Comparison of ENCODE assay signal across 1 cellular context in genomic region chr17:34961093-34961911, GRCh38.
TF ChIP-seq lines count a peak whose summit lies in the region.

Gene CCT6B, minus strand, starts transcription at chr17:34961460. Its CDS starts 67 bp downstream, at chr17:34961393.
Gene ZNF830, plus strand, starts transcription at chr17:34961540. Its CDS starts 27 bp downstream, at chr17:34961567.

TF ChIP-seq in HepG2, 621 proteins besides CTCF, POLR2A, EP300 and RAD21 (continued from another document and continues in another):
- peak; percentile 14; the same call in 1 of the 2 replicates for TF ChIP-seq HMG20B (CRISPR knock-in tag; conservative IDR thresholded peaks at IDR 0.05)
- TF ChIP-seq NBN (conservative IDR thresholded peaks at IDR 0.05): no peak
- no peak for TF ChIP-seq PHF21A (CRISPR knock-in tag; IDR thresholded peaks at IDR 0.05)
- no peak for TF ChIP-seq SIX4 (CRISPR knock-in tag; IDR thresholded peaks at IDR 0.05)
- TF ChIP-seq ZNF510 (CRISPR knock-in tag; IDR thresholded peaks at IDR 0.05; ENCODE audit: low read depth): no peak
- no peak for TF ChIP-seq PITX1 (CRISPR knock-in tag; IDR thresholded peaks at IDR 0.05)
- TF ChIP-seq GPBP1L1 (CRISPR knock-in tag; IDR thresholded peaks at IDR 0.05): no peak
- 0 out of 2 replicates have a peak, but pooled peaks have one; percentile 43 for TF ChIP-seq TERF1 (CRISPR knock-in tag; IDR thresholded peaks at IDR 0.05)
- TF ChIP-seq SRSF4 (IDR thresholded peaks at IDR 0.05; ENCODE audit: low read depth, low read length, poor library complexity, severe bottlenecking): no peak
- TF ChIP-seq FOXJ3 (CRISPR knock-in tag; IDR thresholded peaks at IDR 0.05; ENCODE audit: borderline replicate concordance): no peak
- TF ChIP-seq MEIS1 (CRISPR knock-in tag; IDR thresholded peaks at IDR 0.05; ENCODE audit: borderline replicate concordance): no peak
- TF ChIP-seq STAT6 (CRISPR knock-in tag; IDR thresholded peaks at IDR 0.05; ENCODE audit: borderline replicate concordance): 0 out of 2 replicates have a peak, but pooled peaks have one; percentile 54
- no peak for TF ChIP-seq JUNB (CRISPR knock-in tag; IDR thresholded peaks at IDR 0.05; ENCODE audit: borderline replicate concordance)
- no peak for TF ChIP-seq CEBPZ (IDR thresholded peaks at IDR 0.05; ENCODE audit: low read length)
- TF ChIP-seq NFE2L2 (IDR thresholded peaks at IDR 0.05; ENCODE audit: low read length): no peak
- peak; percentile 98 for TF ChIP-seq CREM (IDR thresholded peaks at IDR 0.05)
- peak; percentile 54; the same call in 1 of the 2 replicates for TF ChIP-seq CREM (CRISPR knock-in tag; IDR thresholded peaks at IDR 0.05)
- TF ChIP-seq SP2 (CRISPR knock-in tag; IDR thresholded peaks at IDR 0.05): peak; percentile 69
- TF ChIP-seq ZNF337 (CRISPR knock-in tag; IDR thresholded peaks at IDR 0.05; ENCODE audit: borderline replicate concordance, low read depth): peak; percentile 74; the same call in 1 of the 2 replicates
- 0 out of 2 replicates have a peak, but pooled peaks have one; percentile 27 for TF ChIP-seq XBP1 (CRISPR knock-in tag; IDR thresholded peaks at IDR 0.05)
- no peak for TF ChIP-seq HOXA7 (CRISPR knock-in tag; IDR thresholded peaks at IDR 0.05)
- no peak for TF ChIP-seq ZNF780A (CRISPR knock-in tag; IDR thresholded peaks at IDR 0.05)
- TF ChIP-seq ZNF274 (CRISPR knock-in tag; IDR thresholded peaks at IDR 0.05): peak; percentile 70; the same call in 1 of the 2 replicates
- TF ChIP-seq ZNF724P (CRISPR knock-in tag; IDR thresholded peaks at IDR 0.05; ENCODE audit: borderline replicate concordance): no peak
- TF ChIP-seq GABPA (IDR thresholded peaks at IDR 0.05; ENCODE audit: low read depth, low read length): peak; percentile 85
- peak; percentile 99 for TF ChIP-seq GABPA (CRISPR knock-in tag; IDR thresholded peaks at IDR 0.05; ENCODE audit: low read depth)
- 0 out of 2 replicates have a peak, but pooled peaks have one; percentile 25 for TF ChIP-seq GTF2F1 (IDR thresholded peaks at IDR 0.05; ENCODE audit: low read length)
- TF ChIP-seq ARID2 (CRISPR knock-in tag; IDR thresholded peaks at IDR 0.05; ENCODE audit: borderline replicate concordance): no peak
- TF ChIP-seq ZNF674 (CRISPR knock-in tag; IDR thresholded peaks at IDR 0.05; ENCODE audit: low read depth): no peak
- no peak for TF ChIP-seq ZNF737 (CRISPR knock-in tag; IDR thresholded peaks at IDR 0.05; ENCODE audit: borderline replicate concordance)
- no peak for TF ChIP-seq TCF7L2 (IDR thresholded peaks at IDR 0.05; ENCODE audit: low read depth, low read length)
- peak; percentile 67 for TF ChIP-seq MIXL1 (CRISPR knock-in tag; IDR thresholded peaks at IDR 0.05)
- TF ChIP-seq THAP8 (CRISPR knock-in tag; IDR thresholded peaks at IDR 0.05; ENCODE audit: borderline replicate concordance): no peak
- no peak for TF ChIP-seq LBX2 (CRISPR knock-in tag; IDR thresholded peaks at IDR 0.05; ENCODE audit: borderline replicate concordance)
- TF ChIP-seq ZKSCAN1 (IDR thresholded peaks at IDR 0.05; ENCODE audit: low read length): peak; percentile 32; the same call in 1 of the 2 replicates
- TF ChIP-seq MYC (CRISPR knock-in tag; IDR thresholded peaks at IDR 0.05; ENCODE audit: borderline replicate concordance): peak; percentile 80; the same call in 1 of the 2 replicates
- TF ChIP-seq ZFP36L2 (CRISPR knock-in tag; IDR thresholded peaks at IDR 0.05): no peak
- no peak for TF ChIP-seq SUZ12 (IDR thresholded peaks at IDR 0.05; ENCODE audit: low read depth, low read length)
- no peak for TF ChIP-seq MAF1 (CRISPR knock-in tag; IDR thresholded peaks at IDR 0.05; ENCODE audit: borderline replicate concordance)
- TF ChIP-seq ZNF710 (CRISPR knock-in tag; IDR thresholded peaks at IDR 0.05; ENCODE audit: borderline replicate concordance): no peak
- no peak for TF ChIP-seq HES4 (CRISPR knock-in tag; IDR thresholded peaks at IDR 0.05; ENCODE audit: borderline replicate concordance)
- TF ChIP-seq ZSCAN22 (CRISPR knock-in tag; IDR thresholded peaks at IDR 0.05): no peak
- TF ChIP-seq ARNT2 (CRISPR knock-in tag; IDR thresholded peaks at IDR 0.05; ENCODE audit: low read depth): peak; percentile 36; the same call in 1 of the 2 replicates
- TF ChIP-seq HNRNPL (IDR thresholded peaks at IDR 0.05; ENCODE audit: low read depth, low read length): peak; percentile 56; the same call in 1 of the 2 replicates
- no peak for TF ChIP-seq HHEX (CRISPR knock-in tag; IDR thresholded peaks at IDR 0.05)
- TF ChIP-seq MAX (IDR thresholded peaks at IDR 0.05): no peak; the same call in 1 of the 2 replicates
- peak; percentile 54; the same call in 1 of the 2 replicates for TF ChIP-seq ZNF746 (CRISPR knock-in tag; IDR thresholded peaks at IDR 0.05)
- TF ChIP-seq RBM22 (optimal IDR thresholded peaks at IDR 0.05; ENCODE audit: low read length): no peak
- peak; percentile 74; the same call in 1 of the 2 replicates for TF ChIP-seq ZNF513 (CRISPR knock-in tag; conservative IDR thresholded peaks at IDR 0.05)
- no peak; a peak in 1 of 4 replicates for TF ChIP-seq NR2F1 (CRISPR knock-in tag; IDR thresholded peaks at IDR 0.05)
- no peak for TF ChIP-seq ZSCAN31 (CRISPR knock-in tag; IDR thresholded peaks at IDR 0.05; ENCODE audit: low read depth)
- no peak for TF ChIP-seq ZBTB25 (CRISPR knock-in tag; IDR thresholded peaks at IDR 0.05)
- TF ChIP-seq ZNF292 (CRISPR knock-in tag; IDR thresholded peaks at IDR 0.05; ENCODE audit: borderline replicate concordance, low read depth): no peak
- TF ChIP-seq NR2F6 (IDR thresholded peaks at IDR 0.05): no peak; the same call in 1 of the 2 replicates
- no peak for TF ChIP-seq NR2F6 (CRISPR knock-in tag; IDR thresholded peaks at IDR 0.05)
